In the genomic region with DNA sequence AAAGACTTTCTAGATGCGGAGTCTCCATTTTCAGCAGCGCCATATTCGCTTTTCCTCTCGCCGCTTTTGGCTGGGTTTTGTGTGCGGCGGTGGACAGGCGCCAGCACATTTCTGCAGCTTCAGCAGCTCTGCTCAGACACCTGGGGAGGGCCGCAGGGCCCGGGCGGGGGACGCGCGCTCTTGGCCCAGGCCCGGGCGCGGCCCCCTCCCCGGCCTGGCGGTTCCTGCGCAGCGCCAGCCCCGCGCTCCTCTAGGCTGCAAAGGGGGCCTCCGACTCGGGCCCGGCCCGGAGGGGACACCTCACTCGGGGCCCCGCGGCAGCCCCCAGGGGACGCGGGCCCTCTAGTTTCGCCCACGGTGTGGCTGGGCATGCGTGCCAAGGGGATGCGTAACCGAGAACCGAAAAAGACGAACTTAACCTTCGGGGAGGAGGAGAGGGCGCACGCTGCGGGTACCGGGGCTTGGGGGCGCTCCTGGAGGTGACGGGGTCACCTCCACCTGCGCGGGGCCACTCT, we compare ENCODE assay signal across 8 cellular contexts. TPM values are rescaled to one million over a fixed set of nuclear protein-coding genes. Genes with fewer than 3 reads are reported as not detected.
DNase-seq lines count a peak whose midpoint lies in the region; ATAC-seq and TF ChIP-seq lines count a peak whose summit lies in the region.

No MANE protein-coding gene starts in this region.

- DNase-seq in CD1c-positive myeloid dendritic cell (ENCODE audit: extremely low spot score) (peak; percentile 75), epithelial cell of proximal tubule (ENCODE audit: low read depth) (no peak), NCI-H2081 treated with DMSO at 0.1 percent for 48 hours (lab: John Stamatoyannopoulos, UW) (no peak)
- DNase-seq in activated CD8-positive, alpha-beta memory T cell treated with anti-CD3 and anti-CD28 coated beads, Interleukin-2, amount 10 ng/mL, durations not matched to agents 7 days and 5 days = peak; percentile 59
- DNase-seq in stimulated activated naive B cell treated with anti-CD40 and anti-IgM and Interleukin-4, amounts not matched to agents 10 μg/mL and 1 μg/mL and 100 μg/mL, for 72 hours = peak; percentile 92

- H3K27ac ChIP-seq in muscle layer of colon (ENCODE audit: low read depth, low read length) = peak overlapping the region; percentile 88

- peaks cover 19% of the 10 kb centered on the region for H3K4me1 Mint-ChIP-seq in activated CD8-positive, alpha-beta memory T cell treated with anti-CD3 and anti-CD28 coated beads, Interleukin-2, amount 10 ng/mL, durations not matched to agents 7 days and 5 days
- H3K4me1 Mint-ChIP-seq in stimulated activated naive B cell treated with anti-CD40 and anti-IgM and Interleukin-4, amounts not matched to agents 10 μg/mL and 1 μg/mL and 100 μg/mL, for 72 hours = peaks cover 5 to 21% of the 10 kb centered on the region in 2 donors

- TF ChIP-seq CTCF in epithelial cell of proximal tubule (conservative IDR thresholded peaks at IDR 0.05; ENCODE audit: low read depth, low read length) = no peak

- H3K27me3 Mint-ChIP-seq in activated CD8-positive, alpha-beta memory T cell treated with anti-CD3 and anti-CD28 coated beads, Interleukin-2, amount 10 ng/mL, durations not matched to agents 7 days and 5 days = peaks cover 29% of the 10 kb centered on the region
- H3K27me3 Mint-ChIP-seq in stimulated activated naive B cell treated with anti-CD40 and anti-IgM and Interleukin-4, amounts not matched to agents 10 μg/mL and 1 μg/mL and 100 μg/mL, for 72 hours = no peaks in the 10 kb centered on the region

- peaks cover 5% of the 10 kb centered on the region for H3K4me1 ChIP-seq in muscle layer of colon (ENCODE audit: insufficient read depth, low read length)

- no peaks in the 10 kb centered on the region for H3K27me3 ChIP-seq in muscle layer of colon (ENCODE audit: control insufficient read depth in 1 of 2, insufficient read depth in 2 of 2, low read length in 2 of 2)

- H3K27ac Mint-ChIP-seq in activated CD8-positive, alpha-beta memory T cell treated with anti-CD3 and anti-CD28 coated beads, Interleukin-2, amount 10 ng/mL, durations not matched to agents 7 days and 5 days = peak overlapping the region; percentile 98
- H3K27ac Mint-ChIP-seq in stimulated activated naive B cell treated with anti-CD40 and anti-IgM and Interleukin-4, amounts not matched to agents 10 μg/mL and 1 μg/mL and 100 μg/mL, for 72 hours = peak overlapping the region; percentile 99

- H3K36me3 ChIP-seq in muscle layer of colon (ENCODE audit: insufficient read depth, low read length) = peaks cover 1% of the 10 kb centered on the region

- peak overlapping the region; percentile 96 for H3K4me3 Mint-ChIP-seq in activated CD8-positive, alpha-beta memory T cell treated with anti-CD3 and anti-CD28 coated beads, Interleukin-2, amount 10 ng/mL, durations not matched to agents 7 days and 5 days
- H3K4me3 Mint-ChIP-seq in stimulated activated naive B cell treated with anti-CD40 and anti-IgM and Interleukin-4, amounts not matched to agents 10 μg/mL and 1 μg/mL and 100 μg/mL, for 72 hours = peak overlapping the region; percentile 86 to 89

- H3K9me3 ChIP-seq in muscle layer of colon (ENCODE audit: low read length) = no peaks in the 10 kb centered on the region

- H3K9ac ChIP-seq in muscle layer of colon (ENCODE audit: low read length) = peak overlapping the region; percentile 90

- H3K4me3 ChIP-seq in epithelial cell of proximal tubule (ENCODE audit: low read depth, low read length) = peak overlapping the region; percentile 61
- peak overlapping the region; percentile 72 to 78 for H3K4me3 ChIP-seq in muscle layer of colon (ENCODE audit: low read depth in 1 of 2, low read length in 2 of 2)

- CTCF ChIA-PET in activated CD8-positive, alpha-beta memory T cell treated with anti-CD3 and anti-CD28 coated beads, Interleukin-2, amount 10 ng/mL, durations not matched to agents 7 days and 5 days (lab: Charles Lee) = interaction anchor here (1.0 kb wide), 1 partner anchor 24 kb away, joined by 3 read pairs; no protein-coding TSS in a partner anchor

- H3K36me3 Mint-ChIP-seq in activated CD8-positive, alpha-beta memory T cell treated with anti-CD3 and anti-CD28 coated beads, Interleukin-2, amount 10 ng/mL, durations not matched to agents 7 days and 5 days = peaks cover 4% of the 10 kb centered on the region
- H3K36me3 Mint-ChIP-seq in stimulated activated naive B cell treated with anti-CD40 and anti-IgM and Interleukin-4, amounts not matched to agents 10 μg/mL and 1 μg/mL and 100 μg/mL, for 72 hours = peaks cover 0 to 1% of the 10 kb centered on the region in 2 donors

- ATAC-seq in GM19452 (IDR thresholded peaks at IDR 0.05; ENCODE audit: unreplicated experiment) (peak; percentile 63), HG03571 (IDR thresholded peaks at IDR 0.05; ENCODE audit: unreplicated experiment) (peak; percentile 65)
- ATAC-seq in activated CD8-positive, alpha-beta memory T cell treated with anti-CD3 and anti-CD28 coated beads, Interleukin-2, amount 10 ng/mL, durations not matched to agents 7 days and 5 days = peak; percentile 68
- peak; percentile 83 to 86 for ATAC-seq in stimulated activated naive B cell treated with anti-CD40 and anti-IgM and Interleukin-4, amounts not matched to agents 10 μg/mL and 1 μg/mL and 100 μg/mL, for 72 hours (replicated peaks)

- no peaks in the 10 kb centered on the region for H3K9me3 Mint-ChIP-seq in activated CD8-positive, alpha-beta memory T cell treated with anti-CD3 and anti-CD28 coated beads, Interleukin-2, amount 10 ng/mL, durations not matched to agents 7 days and 5 days (ENCODE audit: low read depth)
- no peaks in the 10 kb centered on the region for H3K9me3 Mint-ChIP-seq in stimulated activated naive B cell treated with anti-CD40 and anti-IgM and Interleukin-4, amounts not matched to agents 10 μg/mL and 1 μg/mL and 100 μg/mL, for 72 hours

RNA-seq across cellular contexts. Expression of a gene that starts 34.5 kb away (rescaled TPM):
- not detected for total RNA-seq in activated CD8-positive, alpha-beta memory T cell treated with anti-CD3 and anti-CD28 coated beads, Interleukin-2, amount 10 ng/mL, durations not matched to agents 7 days and 5 days
- not detected in 2 replicates for total RNA-seq in epithelial cell of proximal tubule

Comparison
In these comparisons a context has a peak if more than half of its experiments do, and no peak if none do; other contexts are left out.
1. DNase-seq: peak in CD1c-positive myeloid dendritic cell (single experiment), activated CD8-positive, alpha-beta memory T cell treated with anti-CD3 and anti-CD28 coated beads, Interleukin-2, amount 10 ng/mL, durations not matched to agents 7 days and 5 days (single experiment) and stimulated activated naive B cell treated with anti-CD40 and anti-IgM and Interleukin-4, amounts not matched to agents 10 μg/mL and 1 μg/mL and 100 μg/mL, for 72 hours (single experiment); none in epithelial cell of proximal tubule (single experiment) and NCI-H2081 treated with DMSO at 0.1 percent for 48 hours (single experiment).
2. Peak in every context shown above with its lines, with median percentiles within 50 percentile points of each other: ATAC-seq.